In the genomic region with DNA sequence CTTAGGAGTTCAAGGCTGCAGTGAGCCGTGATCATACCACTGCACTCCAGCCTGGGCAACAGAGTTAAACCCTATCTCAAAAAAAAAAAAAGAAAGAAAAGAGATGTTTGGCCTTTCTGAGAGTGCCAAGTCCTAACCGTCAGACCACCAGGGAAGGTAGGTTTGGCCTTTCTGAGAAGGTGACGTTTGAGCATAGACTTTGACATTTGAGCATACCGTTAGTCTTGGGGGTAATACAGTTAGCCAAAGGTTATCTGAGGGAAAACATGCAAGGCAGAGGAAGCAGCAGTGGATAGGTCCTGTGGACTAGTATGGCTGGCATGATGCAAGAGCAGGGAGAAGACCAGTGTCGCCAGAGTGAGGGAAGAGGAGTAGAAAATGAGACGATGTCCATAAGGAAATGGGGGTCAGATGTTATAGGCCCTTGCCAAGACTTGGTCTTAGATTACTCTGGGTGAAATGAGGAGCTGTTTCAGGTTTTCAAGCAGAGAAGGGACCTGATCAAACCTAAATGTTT, we compare ENCODE assay signal across 29 cellular contexts.
"Had no signal": no experiment of that assay in that cellular context is flagged by ENCODE, and none has a peak within 500 bp of the region (broad histone marks: within the 10 kb centered on the region; RNA-seq: fewer than 3 reads in every experiment).

No MANE protein-coding gene starts in this region.

- H3K27me3 Mint-ChIP-seq: activated CD4-positive, alpha-beta memory T cell treated with anti-CD3 and anti-CD28 coated beads, Interleukin-2, amount 10 ng/mL, durations not matched to agents 7 days and 5 days; activated CD4-positive, alpha-beta T cell treated with anti-CD3 and anti-CD28 coated beads, Interleukin-2, amount 10 ng/mL, durations not matched to agents 7 days and 5 days; activated naive CD4-positive, alpha-beta T cell treated with anti-CD3 and anti-CD28 coated beads, Interleukin-2, amount 50 U/mL, for 24 hours; activated naive CD8-positive, alpha-beta T cell treated with anti-CD3 and anti-CD28 coated beads for 36 hours; activated naive CD8-positive, alpha-beta T cell treated with anti-CD3 and anti-CD28 coated beads, Interleukin-2, amount 50 U/mL, for 24 hours; activated T-cell treated with anti-CD3 and anti-CD28 coated beads, Interleukin-2, amount 50 U/mL, for 24 hours had no signal

- H3K9me3 Mint-ChIP-seq: activated CD4-positive, alpha-beta memory T cell treated with anti-CD3 and anti-CD28 coated beads, Interleukin-2, amount 10 ng/mL, durations not matched to agents 7 days and 5 days; activated CD4-positive, alpha-beta T cell treated with anti-CD3 and anti-CD28 coated beads, Interleukin-2, amount 10 ng/mL, durations not matched to agents 7 days and 5 days; activated naive CD4-positive, alpha-beta T cell treated with anti-CD3 and anti-CD28 coated beads for 36 hours; activated naive CD4-positive, alpha-beta T cell treated with anti-CD3 and anti-CD28 coated beads, Interleukin-2, amount 50 U/mL, for 24 hours; activated naive CD8-positive, alpha-beta T cell treated with anti-CD3 and anti-CD28 coated beads for 36 hours; activated naive CD8-positive, alpha-beta T cell treated with anti-CD3 and anti-CD28 coated beads, Interleukin-2, amount 50 U/mL, for 24 hours; activated T-cell treated with anti-CD3 and anti-CD28 coated beads, Interleukin-2, amount 50 U/mL, for 24 hours; activated T-helper 1 cell treated with anti-CD3 and anti-CD28 coated beads, Interleukin-12 subunit alpha, Interleukin-12 subunit beta, Interleukin-2, Interleukin-4 antibody, amounts not matched to agents 30 ng/mL and 10 ng/mL and 1 ng/mL, durations not matched to agents 14 hours and 24 hours and 36 hours; activated T-helper 2 cell treated with anti-CD3 and anti-CD28 coated beads, Interferon-gamma antibody, Interleukin-2, Interleukin-4, amounts not matched to agents 10 μg/mL and 5 μg/mL and 100 μg/mL, durations not matched to agents 14 hours and 24 hours and 36 hours had no signal

- H3K4me3 Mint-ChIP-seq: activated CD4-positive, alpha-beta memory T cell treated with anti-CD3 and anti-CD28 coated beads, Interleukin-2, amount 10 ng/mL, durations not matched to agents 7 days and 5 days; activated CD4-positive, alpha-beta T cell treated with anti-CD3 and anti-CD28 coated beads, Interleukin-2, amount 10 ng/mL, durations not matched to agents 7 days and 5 days; activated naive CD4-positive, alpha-beta T cell treated with anti-CD3 and anti-CD28 coated beads for 36 hours; activated naive CD4-positive, alpha-beta T cell treated with anti-CD3 and anti-CD28 coated beads, Interleukin-2, amount 50 U/mL, for 24 hours; activated naive CD8-positive, alpha-beta T cell treated with anti-CD3 and anti-CD28 coated beads for 36 hours; activated naive CD8-positive, alpha-beta T cell treated with anti-CD3 and anti-CD28 coated beads, Interleukin-2, amount 50 U/mL, for 24 hours; activated T-cell treated with anti-CD3 and anti-CD28 coated beads, Interleukin-2, amount 50 U/mL, for 24 hours; activated T-helper 1 cell treated with anti-CD3 and anti-CD28 coated beads, Interleukin-12 subunit alpha, Interleukin-12 subunit beta, Interleukin-2, Interleukin-4 antibody, amounts not matched to agents 30 ng/mL and 10 ng/mL and 1 ng/mL, durations not matched to agents 14 hours and 24 hours and 36 hours had no signal

- FAIRE-seq: endometrium, endothelial cell of umbilical vein had no signal

- H3K27ac ChIP-seq: adrenal gland, body of pancreas, colonic mucosa, epithelial cell of prostate, esophagus squamous epithelium, gastroesophageal sphincter had no signal

- H3K4me3 ChIP-seq: adrenal gland, body of pancreas, colonic mucosa, esophagus squamous epithelium, gastroesophageal sphincter had no signal

- H3K4me1 Mint-ChIP-seq: activated CD4-positive, alpha-beta memory T cell treated with anti-CD3 and anti-CD28 coated beads, Interleukin-2, amount 10 ng/mL, durations not matched to agents 7 days and 5 days; activated CD4-positive, alpha-beta T cell treated with anti-CD3 and anti-CD28 coated beads, Interleukin-2, amount 10 ng/mL, durations not matched to agents 7 days and 5 days; activated naive CD4-positive, alpha-beta T cell treated with anti-CD3 and anti-CD28 coated beads, Interleukin-2, amount 50 U/mL, for 24 hours; activated naive CD8-positive, alpha-beta T cell treated with anti-CD3 and anti-CD28 coated beads for 36 hours; activated naive CD8-positive, alpha-beta T cell treated with anti-CD3 and anti-CD28 coated beads, Interleukin-2, amount 50 U/mL, for 24 hours had no signal

- H3K36me3 ChIP-seq: adrenal gland, colonic mucosa had no signal

- H3K27me3 ChIP-seq: adrenal gland, body of pancreas, colonic mucosa, esophagus squamous epithelium, gastroesophageal sphincter had no signal

- H3K9me3 ChIP-seq: adrenal gland, body of pancreas, colonic mucosa, esophagus squamous epithelium, gastroesophageal sphincter had no signal

- H3K4me1 ChIP-seq: adrenal gland, body of pancreas, colonic mucosa, gastroesophageal sphincter had no signal

- DNase-seq: activated CD4-positive, alpha-beta memory T cell treated with anti-CD3 and anti-CD28 coated beads, Interleukin-2, amount 10 ng/mL, durations not matched to agents 7 days and 5 days; activated CD4-positive, alpha-beta T cell treated with anti-CD3 and anti-CD28 coated beads for 1 hour; activated CD4-positive, alpha-beta T cell treated with anti-CD3 and anti-CD28 coated beads for 4 hours; activated CD4-positive, alpha-beta T cell treated with anti-CD3 and anti-CD28 coated beads, Interleukin-2, amount 10 ng/mL, durations not matched to agents 7 days and 5 days; activated CD4-positive, alpha-beta T cell treated with anti-CD3 and anti-CD28 coated beads, Interleukin-2, amount 50 U/mL, for 4 hours; activated CD8-positive, alpha-beta memory T cell treated with anti-CD3 and anti-CD28 coated beads, Interleukin-2, amount 50 U/mL, for 48 hours; activated effector memory CD4-positive, alpha-beta T cell treated with anti-CD3 and anti-CD28 coated beads, Interleukin-2, amount 50 U/mL, for 16 hours; activated naive CD4-positive, alpha-beta T cell treated with anti-CD3 and anti-CD28 coated beads for 36 hours; activated naive CD8-positive, alpha-beta T cell treated with anti-CD3 and anti-CD28 coated beads for 36 hours; activated naive CD8-positive, alpha-beta T cell treated with anti-CD3 and anti-CD28 coated beads, Interleukin-2, amount 50 U/mL, for 24 hours; activated T-cell treated with anti-CD3 and anti-CD28 coated beads for 4 hours; activated T-cell treated with anti-CD3 and anti-CD28 coated beads, Interleukin-2, amount 50 U/mL, for 24 hours; adrenal gland; amygdala; aorta; body of pancreas; caudate nucleus; colonic mucosa; effector CD8-positive, alpha-beta T cell; esophagus squamous epithelium; foreskin melanocyte; T-helper 2 cell had no signal

- ATAC-seq: activated naive CD8-positive, alpha-beta T cell treated with anti-CD3 and anti-CD28 coated beads, Interleukin-2, amount 50 U/mL, for 24 hours; body of pancreas; gastroesophageal sphincter had no signal

- H3K27ac Mint-ChIP-seq: activated CD4-positive, alpha-beta memory T cell treated with anti-CD3 and anti-CD28 coated beads, Interleukin-2, amount 10 ng/mL, durations not matched to agents 7 days and 5 days; activated CD4-positive, alpha-beta T cell treated with anti-CD3 and anti-CD28 coated beads, Interleukin-2, amount 10 ng/mL, durations not matched to agents 7 days and 5 days; activated naive CD4-positive, alpha-beta T cell treated with anti-CD3 and anti-CD28 coated beads for 36 hours; activated naive CD4-positive, alpha-beta T cell treated with anti-CD3 and anti-CD28 coated beads, Interleukin-2, amount 50 U/mL, for 24 hours; activated naive CD8-positive, alpha-beta T cell treated with anti-CD3 and anti-CD28 coated beads for 36 hours; activated naive CD8-positive, alpha-beta T cell treated with anti-CD3 and anti-CD28 coated beads, Interleukin-2, amount 50 U/mL, for 24 hours; activated T-cell treated with anti-CD3 and anti-CD28 coated beads, Interleukin-2, amount 50 U/mL, for 24 hours; activated T-helper 1 cell treated with anti-CD3 and anti-CD28 coated beads, Interleukin-12 subunit alpha, Interleukin-12 subunit beta, Interleukin-2, Interleukin-4 antibody, amounts not matched to agents 30 ng/mL and 10 ng/mL and 1 ng/mL, durations not matched to agents 14 hours and 24 hours and 36 hours; activated T-helper 2 cell treated with anti-CD3 and anti-CD28 coated beads, Interferon-gamma antibody, Interleukin-2, Interleukin-4, amounts not matched to agents 10 μg/mL and 5 μg/mL and 100 μg/mL, durations not matched to agents 14 hours and 24 hours and 36 hours had no signal
